9 cellular contexts compared by ENCODE assay signal in genomic region chr1:88801575-88802208, GRCh38.
DNase-seq lines count a peak whose midpoint lies in the region; ATAC-seq and TF ChIP-seq lines count a peak whose summit lies in the region.
"Had no signal": no experiment of that assay in that cellular context is flagged by ENCODE, and none has a peak within 500 bp of the region (broad histone marks: within the 10 kb centered on the region; RNA-seq: fewer than 3 reads in every experiment).

No MANE protein-coding gene starts in this region.

- H3K4me1 Mint-ChIP-seq in GM23338: no peaks in the 10 kb centered on the region; the same call in 2 of the 3 replicates

- peaks cover 4% of the 10 kb centered on the region for H3K9me3 ChIP-seq in RWPE2 (ENCODE audit: severe bottlenecking)

- H3K27ac Mint-ChIP-seq in GM23338: no peak overlapping the region

- no peaks in the 10 kb centered on the region for H3K79me2 ChIP-seq in GM23338 (replicated peaks; ENCODE audit: insufficient read depth)

- H3K9me3 Mint-ChIP-seq in GM23338: peaks cover 23% of the 10 kb centered on the region

- no peak for TF ChIP-seq CTCF in GM23338 (conservative IDR thresholded peaks at IDR 0.05; ENCODE audit: low read depth in 2 of 2)
- TF ChIP-seq CTCF in RWPE2 (IDR thresholded peaks at IDR 0.05; ENCODE audit: poor library complexity, severe bottlenecking): no peak

- H3K4me2 ChIP-seq in GM23338: no peak overlapping the region

- no peak overlapping the region for H2AFZ ChIP-seq in GM23338

- H3K36me3 ChIP-seq in GM23338 (ENCODE audit: insufficient read depth): peaks cover 23% of the 10 kb centered on the region
- peaks cover 64% of the 10 kb centered on the region for H3K36me3 ChIP-seq in RWPE2 (ENCODE audit: low read depth)

- ATAC-seq in GM23338 (no peak), RWPE2 (ENCODE audit: low read depth) (no peak), left colon (no peak)

- no peaks in the 10 kb centered on the region for H3K4me1 ChIP-seq in GM23338 (ENCODE audit: insufficient read depth)
- peaks cover 15% of the 10 kb centered on the region for H3K4me1 ChIP-seq in RWPE2 (ENCODE audit: insufficient read depth, poor library complexity, severe bottlenecking)

- no peaks in the 10 kb centered on the region for H3K9me2 ChIP-seq in GM23338 (ENCODE audit: insufficient read depth)

- H4K20me1 ChIP-seq in GM23338 (replicated peaks; ENCODE audit: insufficient read depth): no peaks in the 10 kb centered on the region

- H3K4me3 Mint-ChIP-seq in GM23338: no peak overlapping the region

- no peaks in the 10 kb centered on the region for H3K27me3 Mint-ChIP-seq in GM23338 (ENCODE audit: insufficient read depth, low read depth, poor library complexity)

- H3K27me3 ChIP-seq in GM23338 (ENCODE audit: insufficient read depth): no peaks in the 10 kb centered on the region
- H3K27me3 ChIP-seq in RWPE2 (ENCODE audit: insufficient read depth, poor library complexity, severe bottlenecking): no peaks in the 10 kb centered on the region

- H3K36me3 Mint-ChIP-seq in GM23338 (ENCODE audit: low read depth): peaks cover 60% of the 10 kb centered on the region

- intact Hi-C loops in left colon (cut with DNase I, micrococcal nuclease): no loop called here

- H3K4me3 ChIP-seq in GM23338: no peak overlapping the region
- no peak overlapping the region for H3K4me3 ChIP-seq in RWPE2 (ENCODE audit: severe bottlenecking)

- DNase-seq in AML-193 (lab: John Stamatoyannopoulos, UW) (peak; percentile 42 to 66), GM23338 (ENCODE audit: low spot score) (peak; percentile 15), RWPE2 (ENCODE audit: low spot score) (no peak), fibroblast of peridontal ligament (ENCODE audit: extremely low read depth) (peak; percentile 45), left colon (no peak), AG20443 (ENCODE audit: low spot score) (no peak), activated T-cell treated with anti-CD3 and anti-CD28 coated beads for 4 hours (no peak)
- no peak for DNase-seq in activated CD4-positive, CD25-positive, alpha-beta regulatory T cell (lab: John Stamatoyannopoulos, UW)
- DNase-seq: NK-92 treated with Interleukin-12 subunit alpha and Interleukin-12 subunit beta, amount 100 ng/mL, for 24 hours had no signal

- H3K27ac ChIP-seq in GM23338 (ENCODE audit: low read depth): peak overlapping the region; percentile 34; the same call in 1 of the 2 replicates
- H3K27ac ChIP-seq in RWPE2 (ENCODE audit: poor library complexity, severe bottlenecking): peak overlapping the region; percentile 23

- no peaks in the 10 kb centered on the region for H3F3A ChIP-seq in GM23338 (replicated peaks; ENCODE audit: low read depth)

TF ChIP-seq in GM23338, 12 proteins besides CTCF, POLR2A, EP300 and RAD21 (continues in another document):
- TF ChIP-seq ZNF462 (CRISPR knock-in tag; IDR thresholded peaks at IDR 0.05): no peak
- no peak for TF ChIP-seq ZNF114 (CRISPR knock-in tag; IDR thresholded peaks at IDR 0.05)
- TF ChIP-seq STAT1 (IDR thresholded peaks at IDR 0.05; ENCODE audit: unreplicated experiment): no peak
- TF ChIP-seq EZH2 (IDR thresholded peaks at IDR 0.05; ENCODE audit: low read depth, unreplicated experiment): no peak
- no peak for TF ChIP-seq ETS1 (IDR thresholded peaks at IDR 0.05)
- TF ChIP-seq POLR2AphosphoS5 (IDR thresholded peaks at IDR 0.05; ENCODE audit: low read depth): no peak
- no peak for TF ChIP-seq ZNF331 (CRISPR knock-in tag; IDR thresholded peaks at IDR 0.05; ENCODE audit: low read depth)
- no peak for TF ChIP-seq EZH2phosphoT487 (IDR thresholded peaks at IDR 0.05; ENCODE audit: unreplicated experiment)
- TF ChIP-seq NANOG (IDR thresholded peaks at IDR 0.05; ENCODE audit: borderline replicate concordance): no peak
- TF ChIP-seq CREB1 (CRISPR knock-in tag; IDR thresholded peaks at IDR 0.05; ENCODE audit: low read depth): no peak
- no peak for TF ChIP-seq JUNB (IDR thresholded peaks at IDR 0.05; ENCODE audit: unreplicated experiment)

Comparison
In these comparisons a context has a peak if more than half of its experiments do, and no peak if none do; other contexts are left out.
1. DNase-seq: peak in AML-193 (2 of 2), GM23338 (single experiment) and fibroblast of peridontal ligament (single experiment); none in RWPE2 (single experiment), left colon (0 of 2), activated CD4-positive, CD25-positive, alpha-beta regulatory T cell (0 of 4), AG20443 (single experiment) and activated T-cell treated with anti-CD3 and anti-CD28 coated beads for 4 hours (single experiment).